8 cellular contexts compared by ENCODE assay signal in genomic region chr6:131924881-131925474, GRCh38. TPM values are rescaled to one million over a fixed set of nuclear protein-coding genes. Genes with fewer than 3 reads are reported as not detected.
DNase-seq lines count a peak whose midpoint lies in the region; ATAC-seq and TF ChIP-seq lines count a peak whose summit lies in the region.

No MANE protein-coding gene starts in this region.

- TF ChIP-seq CTCF in psoas muscle (IDR thresholded peaks at IDR 0.05): peak; percentile 35

- no peaks in the 10 kb centered on the region for H3K9me3 ChIP-seq in psoas muscle

- H3K4me1 Mint-ChIP-seq in activated T-helper 1 cell treated with anti-CD3 and anti-CD28 coated beads, Interleukin-12 subunit alpha, Interleukin-12 subunit beta, Interleukin-2, Interleukin-4 antibody, amounts not matched to agents 30 ng/mL and 10 ng/mL and 1 ng/mL, durations not matched to agents 14 hours and 24 hours and 36 hours (ENCODE audit: low read depth): no peaks in the 10 kb centered on the region

- H3K27ac Mint-ChIP-seq in activated T-helper 1 cell treated with anti-CD3 and anti-CD28 coated beads, Interleukin-12 subunit alpha, Interleukin-12 subunit beta, Interleukin-2, Interleukin-4 antibody, amounts not matched to agents 30 ng/mL and 10 ng/mL and 1 ng/mL, durations not matched to agents 14 hours and 24 hours and 36 hours: no peak overlapping the region

- no peaks in the 10 kb centered on the region for H3K4me1 ChIP-seq in psoas muscle

- H3K4me3 ChIP-seq in psoas muscle: no peak overlapping the region

- H3K36me3 Mint-ChIP-seq in activated T-helper 1 cell treated with anti-CD3 and anti-CD28 coated beads, Interleukin-12 subunit alpha, Interleukin-12 subunit beta, Interleukin-2, Interleukin-4 antibody, amounts not matched to agents 30 ng/mL and 10 ng/mL and 1 ng/mL, durations not matched to agents 14 hours and 24 hours and 36 hours (ENCODE audit: low read depth): no peaks in the 10 kb centered on the region

- H3K27me3 ChIP-seq in psoas muscle (ENCODE audit: insufficient read depth in 3 of 3, low read length in 2 of 3): no peaks in the 10 kb centered on the region

- H3K27ac ChIP-seq in psoas muscle: no peak overlapping the region

- peaks cover 10% of the 10 kb centered on the region for H3K27me3 Mint-ChIP-seq in activated T-helper 1 cell treated with anti-CD3 and anti-CD28 coated beads, Interleukin-12 subunit alpha, Interleukin-12 subunit beta, Interleukin-2, Interleukin-4 antibody, amounts not matched to agents 30 ng/mL and 10 ng/mL and 1 ng/mL, durations not matched to agents 14 hours and 24 hours and 36 hours (ENCODE audit: insufficient read depth)

- no peak for ATAC-seq in psoas muscle
- ATAC-seq in GM21515 (IDR thresholded peaks at IDR 0.05; ENCODE audit: unreplicated experiment): no peak

- DNase-seq in SKM-1 treated with dmso at 0.1 percent for 144 hours (lab: John Stamatoyannopoulos, UW; ENCODE audit: unreplicated experiment) (peak; percentile 11), SKM-1 (lab: John Stamatoyannopoulos, UW; ENCODE audit: unreplicated experiment) (no peak), OCI-M1 (lab: John Stamatoyannopoulos, UW) (peak; percentile 76), fibroblast of gingiva (ENCODE audit: low read depth) (peak; percentile 42), psoas muscle (no peak)
- no peak for DNase-seq in activated T-helper 1 cell treated with anti-CD3 and anti-CD28 coated beads, Interleukin-12 subunit alpha, Interleukin-12 subunit beta, Interleukin-2, Interleukin-4 antibody, amounts not matched to agents 30 ng/mL and 10 ng/mL and 1 ng/mL, durations not matched to agents 14 hours and 24 hours and 36 hours (ENCODE audit: low spot score)
- no peak for DNase-seq in activated CD8-positive, alpha-beta memory T cell treated with anti-CD3 and anti-CD28 coated beads, Interleukin-2, amount 50 U/mL, for 4 hours

- peaks cover 7% of the 10 kb centered on the region for H3K9me3 Mint-ChIP-seq in activated T-helper 1 cell treated with anti-CD3 and anti-CD28 coated beads, Interleukin-12 subunit alpha, Interleukin-12 subunit beta, Interleukin-2, Interleukin-4 antibody, amounts not matched to agents 30 ng/mL and 10 ng/mL and 1 ng/mL, durations not matched to agents 14 hours and 24 hours and 36 hours

- H3K4me3 Mint-ChIP-seq in activated T-helper 1 cell treated with anti-CD3 and anti-CD28 coated beads, Interleukin-12 subunit alpha, Interleukin-12 subunit beta, Interleukin-2, Interleukin-4 antibody, amounts not matched to agents 30 ng/mL and 10 ng/mL and 1 ng/mL, durations not matched to agents 14 hours and 24 hours and 36 hours: no peak overlapping the region

- no peaks in the 10 kb centered on the region for H3K36me3 ChIP-seq in psoas muscle (ENCODE audit: insufficient read depth in 1 of 2, low read depth in 1 of 2)

- intact Hi-C loops in psoas muscle (cut with DNase I): loop anchor here (5.0 to 10.0 kb wide), 2 partner anchors 290 to 292 kb away; no protein-coding TSS in a partner anchor
- intact Hi-C loops in activated T-helper 1 cell treated with anti-CD3 and anti-CD28 coated beads, Interleukin-12 subunit alpha, Interleukin-12 subunit beta, Interleukin-2, Interleukin-4 antibody, amounts not matched to agents 30 ng/mL and 10 ng/mL and 1 ng/mL, durations not matched to agents 14 hours and 24 hours and 36 hours (cut with micrococcal nuclease): no loop called here

- WGBS in psoas muscle, 3 donors: 14 to 21% (median 15%) methylated on average over 4 of the region's 4 CpGs

RNA-seq across cellular contexts. Expression of gene CCN2, which starts 26.2 kb away (rescaled TPM):
- total RNA-seq in psoas muscle: 10 to 100 TPM; 14.1 to 25.0 (median 17.0) TPM
- 10 to 100 TPM in 1 of 3 donors, 1 to 10 TPM in 2; 4.1 to 16.2 (median 5.8) TPM for polyA plus RNA-seq in psoas muscle
- total RNA-seq in activated T-helper 1 cell treated with anti-CD3 and anti-CD28 coated beads, Interleukin-12 subunit alpha, Interleukin-12 subunit beta, Interleukin-2, Interleukin-4 antibody, amounts not matched to agents 30 ng/mL and 10 ng/mL and 1 ng/mL, durations not matched to agents 14 hours and 24 hours and 36 hours: not detected in 2 replicates

Comparison
In these comparisons a context has a peak if more than half of its experiments do, and no peak if none do; other contexts are left out.
1. DNase-seq: peak in SKM-1 treated with dmso at 0.1 percent for 144 hours (single experiment), OCI-M1 (single experiment) and fibroblast of gingiva (single experiment); none in SKM-1 (single experiment), psoas muscle (0 of 2), activated T-helper 1 cell treated with anti-CD3 and anti-CD28 coated beads, Interleukin-12 subunit alpha, Interleukin-12 subunit beta, Interleukin-2, Interleukin-4 antibody, amounts not matched to agents 30 ng/mL and 10 ng/mL and 1 ng/mL, durations not matched to agents 14 hours and 24 hours and 36 hours (single experiment) and activated CD8-positive, alpha-beta memory T cell treated with anti-CD3 and anti-CD28 coated beads, Interleukin-2, amount 50 U/mL, for 4 hours (single experiment).
2. RNA of gene CCN2, which starts 26.2 kb away (total RNA-seq): 14.1 to 25.0 TPM in psoas muscle; not detected in activated T-helper 1 cell treated with anti-CD3 and anti-CD28 coated beads, Interleukin-12 subunit alpha, Interleukin-12 subunit beta, Interleukin-2, Interleukin-4 antibody, amounts not matched to agents 30 ng/mL and 10 ng/mL and 1 ng/mL, durations not matched to agents 14 hours and 24 hours and 36 hours; every median in the first group is over 10 times any median in the second.